In genomic region chr4:183397741-183398297, GRCh38 we compare ENCODE assay signal across 9 cellular contexts. TPM values are rescaled to one million over a fixed set of nuclear protein-coding genes. Genes with fewer than 3 reads are reported as not detected.
DNase-seq lines count a peak whose midpoint lies in the region; ATAC-seq and TF ChIP-seq lines count a peak whose summit lies in the region.
"Had no signal": no experiment of that assay in that cellular context is flagged by ENCODE, and none has a peak within 500 bp of the region (broad histone marks: within the 10 kb centered on the region; RNA-seq: fewer than 3 reads in every experiment).

No MANE protein-coding gene starts in this region.

- no peak for DNase-seq in Caco-2
- no peak for DNase-seq in Panc1 (ENCODE audit: low read depth, low spot score)
- DNase-seq in endodermal cell = no peak
- no peak for DNase-seq in progenitor cell of endocrine pancreas (ENCODE audit: low spot score, unreplicated experiment)
- DNase-seq in thyroid gland = no peak
- no peak for DNase-seq in amniotic stem cell (lab: John Stamatoyannopoulos, UW)
- no peak for DNase-seq in stimulated activated CD4-positive, alpha-beta T cell treated with anti-CD3 and anti-CD28 coated beads, Interleukin-4, amount 100 ng/mL, for 4 hours
- DNase-seq: cerebellar nuclear complex had no signal

- POLR2A ChIA-PET in Caco-2 (lab: Charles Lee) = no interaction called here
- POLR2A ChIA-PET in Panc1 (lab: Charles Lee) = no interaction called here

- BruUV-seq in Caco-2 (replicated peaks; lab: Mats Ljungman, UMichigan) (no TSS peak), Panc1 (replicated peaks; lab: Mats Ljungman, UMichigan) (no TSS peak)

- H3K36me3 ChIP-seq in Caco-2 (ENCODE audit: control insufficient read depth, insufficient read depth, low read length) (no peaks in the 10 kb centered on the region), Panc1 (ENCODE audit: control insufficient read depth, insufficient read depth, low read length) (no peaks in the 10 kb centered on the region), endodermal cell (ENCODE audit: control insufficient read depth, insufficient read depth, low read length) (no peaks in the 10 kb centered on the region), thyroid gland (no peaks in the 10 kb centered on the region)

- H3K36me3 Mint-ChIP-seq in Caco-2 (ENCODE audit: insufficient read depth, unreplicated experiment) = no peaks in the 10 kb centered on the region
- H3K36me3 Mint-ChIP-seq in endodermal cell (ENCODE audit: low read depth) = no peaks in the 10 kb centered on the region
- no peaks in the 10 kb centered on the region for H3K36me3 Mint-ChIP-seq in progenitor cell of endocrine pancreas (ENCODE audit: insufficient read depth)

- TF ChIP-seq POLR2A in thyroid gland (IDR thresholded peaks at IDR 0.05) = no peak

- no peaks in the 10 kb centered on the region for H3K4me1 Mint-ChIP-seq in Caco-2 (ENCODE audit: low read depth, unreplicated experiment)
- H3K4me1 Mint-ChIP-seq in endodermal cell = peaks cover 20% of the 10 kb centered on the region
- peaks cover 23% of the 10 kb centered on the region for H3K4me1 Mint-ChIP-seq in progenitor cell of endocrine pancreas (ENCODE audit: low read depth)

- H3K27ac ChIP-seq in Panc1 (ENCODE audit: low read length) = peak overlapping the region; percentile 61
- no peak overlapping the region for H3K27ac ChIP-seq in endodermal cell (ENCODE audit: low read depth, low read length)
- no peak overlapping the region for H3K27ac ChIP-seq in thyroid gland

- no peaks in the 10 kb centered on the region for H3K27me3 Mint-ChIP-seq in Caco-2 (ENCODE audit: insufficient read depth, unreplicated experiment)
- H3K27me3 Mint-ChIP-seq in endodermal cell (ENCODE audit: insufficient read depth) = peaks cover 27% of the 10 kb centered on the region
- peaks cover 37% of the 10 kb centered on the region for H3K27me3 Mint-ChIP-seq in progenitor cell of endocrine pancreas

- peak overlapping the region; percentile 51 for H3K4me3 Mint-ChIP-seq in Caco-2 (ENCODE audit: unreplicated experiment)
- H3K4me3 Mint-ChIP-seq in endodermal cell = peak overlapping the region; percentile 43
- peak overlapping the region; percentile 27 for H3K4me3 Mint-ChIP-seq in progenitor cell of endocrine pancreas (ENCODE audit: low read depth)

- no peaks in the 10 kb centered on the region for H3K27me3 ChIP-seq in Caco-2 (replicated peaks; ENCODE audit: control insufficient read depth, insufficient read depth, low read length)
- no peaks in the 10 kb centered on the region for H3K27me3 ChIP-seq in Panc1 (ENCODE audit: control insufficient read depth, insufficient read depth, low read length)
- H3K27me3 ChIP-seq in endodermal cell (ENCODE audit: control insufficient read depth, insufficient read depth, low read length, poor library complexity, severe bottlenecking) = no peaks in the 10 kb centered on the region
- no peaks in the 10 kb centered on the region for H3K27me3 ChIP-seq in thyroid gland

- no peak overlapping the region for H3K27ac Mint-ChIP-seq in Caco-2 (ENCODE audit: unreplicated experiment)
- no peak overlapping the region for H3K27ac Mint-ChIP-seq in endodermal cell
- no peak overlapping the region for H3K27ac Mint-ChIP-seq in progenitor cell of endocrine pancreas

- no peaks in the 10 kb centered on the region for H3K9me3 Mint-ChIP-seq in Caco-2 (ENCODE audit: unreplicated experiment)
- H3K9me3 Mint-ChIP-seq in endodermal cell = no peaks in the 10 kb centered on the region
- H3K9me3 Mint-ChIP-seq in progenitor cell of endocrine pancreas (ENCODE audit: low read depth) = no peaks in the 10 kb centered on the region

- WGBS in endodermal cell (ENCODE audit: insufficient coverage in 1 of 2, insufficient read length in 1 of 2), 2 experiments = 90 to 92% methylated on average over 8 to 14 of the region's 14 CpGs
- 82 to 83% methylated on average over 14 of the region's 14 CpGs for WGBS in thyroid gland, 2 donors

- no peak overlapping the region for H3K9ac ChIP-seq in endodermal cell (ENCODE audit: extremely low read depth, low read length, poor library complexity, severe bottlenecking)

- no peak for ATAC-seq in Panc1
- ATAC-seq in GM21717 (IDR thresholded peaks at IDR 0.05; ENCODE audit: unreplicated experiment) = no peak

- H3K4me3 ChIP-seq in Caco-2 (ENCODE audit: low read depth, low read length) (no peak overlapping the region), Panc1 (ENCODE audit: low read depth in 2 of 2, low read length in 2 of 2) (peak overlapping the region; percentile 39 to 57), endodermal cell (ENCODE audit: low read length) (no peak overlapping the region), thyroid gland (replicated peaks in 1 of 3) (peak overlapping the region in 1 of 3 donors; percentile 40)

- H3K9me3 ChIP-seq in Caco-2 (no peaks in the 10 kb centered on the region), Panc1 (ENCODE audit: control insufficient read depth, insufficient read depth, low read depth, low read length) (no peaks in the 10 kb centered on the region), endodermal cell (ENCODE audit: control insufficient read depth, low read length) (no peaks in the 10 kb centered on the region), thyroid gland (no peaks in the 10 kb centered on the region)

- H3K4me1 ChIP-seq in Caco-2 (no peaks in the 10 kb centered on the region), Panc1 (ENCODE audit: control insufficient read depth, insufficient read depth, low read length) (no peaks in the 10 kb centered on the region; the same call in none of the 2 replicates), endodermal cell (ENCODE audit: control insufficient read depth, insufficient read depth, low read length) (peaks cover 4% of the 10 kb centered on the region), thyroid gland (peaks cover 5 to 7% of the 10 kb centered on the region in 2 donors)

- TF ChIP-seq CTCF in Caco-2 (IDR thresholded peaks at IDR 0.05; ENCODE audit: insufficient read depth in 1 of 2, low read depth in 1 of 2, low read length in 1 of 2, severe bottlenecking in 1 of 2, unreplicated experiment in 1 of 2) = no peak
- no peak for TF ChIP-seq CTCF in Panc1 (IDR thresholded peaks at IDR 0.05)
- TF ChIP-seq CTCF in endodermal cell (conservative IDR thresholded peaks at IDR 0.05) = no peak
- TF ChIP-seq CTCF in progenitor cell of endocrine pancreas (IDR thresholded peaks at IDR 0.05; ENCODE audit: unreplicated experiment) = no peak
- no peak for TF ChIP-seq CTCF in thyroid gland (IDR thresholded peaks at IDR 0.05)

- intact Hi-C loops in Caco-2 (cut with micrococcal nuclease; ENCODE audit: unreplicated experiment) (no loop called here), Panc1 (cut with micrococcal nuclease; ENCODE audit: unreplicated experiment) (loop anchor here (10.0 kb wide), 1 partner anchor 93 kb away; no protein-coding TSS in a partner anchor), thyroid gland (cut with DNase I) (no loop called here)

- CTCF ChIA-PET in Caco-2 (lab: Charles Lee) = interaction anchor here (0.5 to 1.4 kb wide), 3 partner anchors 10 to 460 kb away, joined by 3 to 7 read pairs (median 3); no protein-coding TSS in a partner anchor
- CTCF ChIA-PET in Panc1 (lab: Charles Lee) = no interaction called here

- in situ Hi-C loops in Panc1 (cut with HindIII; ENCODE audit: low pct_unique_long_range_greater_than_20kb, low sequenced_read_pairs) = no loop called here

RNA-seq across cellular contexts. Expression of gene CDKN2AIP, which starts 46.6 kb away (rescaled TPM):
- 13.9 and 17.5 TPM in 2 replicates for total RNA-seq in Caco-2 (2022)
- total RNA-seq in Panc1 (2021; ENCODE audit: unreplicated experiment) = 21.1 TPM
- 22.8 TPM for polyA plus RNA-seq in Panc1 (2012; ENCODE audit: insufficient read length)
- 10 to 100 TPM; 14.1 to 15.3 TPM for total RNA-seq in endodermal cell
- 25.6 TPM for polyA plus RNA-seq in endodermal cell (2013, experiment 1 of 2)
- polyA plus RNA-seq in endodermal cell (2013, experiment 2 of 2) = 24.2 TPM
- 22.0 and 25.9 TPM in 2 replicates for total RNA-seq in progenitor cell of endocrine pancreas
- total RNA-seq in thyroid gland = 10 to 100 TPM; 16.9 to 30.3 (median 22.8) TPM

Comparison
In these comparisons a context has a peak if more than half of its experiments do, and no peak if none do; other contexts are left out.
1. H3K4me3 ChIP-seq: peak in Panc1 (2 of 2); none in Caco-2 (single experiment) and endodermal cell (single experiment).
2. Peak in every context shown above with its lines, with median percentiles within 50 percentile points of each other: H3K4me3 Mint-ChIP-seq.